18 cellular contexts compared by ENCODE assay signal in the genomic region with DNA sequence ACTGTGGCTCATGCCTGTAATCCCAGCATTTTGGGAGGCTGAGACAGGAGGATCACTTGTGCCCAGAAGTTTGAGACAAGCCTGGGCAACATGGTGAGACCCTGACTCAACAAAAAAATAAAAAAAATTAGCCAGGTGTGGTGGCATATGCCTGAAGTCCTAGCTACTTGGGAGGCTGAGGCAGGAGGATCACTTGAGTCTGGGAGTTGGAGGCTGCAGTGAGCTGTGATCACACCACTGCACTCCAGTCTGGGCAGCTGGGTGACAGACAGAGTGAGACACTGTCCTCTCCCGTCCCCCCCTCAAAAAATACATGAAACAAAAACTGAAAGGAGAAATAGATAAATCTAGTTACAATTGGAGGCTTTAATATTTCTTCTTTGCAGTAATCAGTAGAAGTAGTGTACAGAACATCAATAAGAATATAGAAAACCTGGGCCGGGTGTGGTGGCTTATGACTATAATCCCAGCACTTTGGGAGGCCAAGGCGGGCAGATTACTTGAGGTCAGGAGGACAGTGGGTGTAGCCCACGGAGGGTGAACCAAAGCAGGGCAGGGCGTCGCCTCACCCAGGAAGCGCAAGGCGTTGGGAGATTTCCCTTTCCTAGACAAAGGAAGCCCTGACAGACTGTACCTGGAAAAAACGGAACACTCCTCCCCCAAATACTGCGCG. TPM values are rescaled to one million over a fixed set of nuclear protein-coding genes. Genes with fewer than 3 reads are reported as not detected.
DNase-seq lines count a peak whose midpoint lies in the region; ATAC-seq and TF ChIP-seq lines count a peak whose summit lies in the region.
"Had no signal": no experiment of that assay in that cellular context is flagged by ENCODE, and none has a peak within 500 bp of the region (broad histone marks: within the 10 kb centered on the region; RNA-seq: fewer than 3 reads in every experiment).

No MANE protein-coding gene starts in this region.

- peak; percentile 67 to 70 (median 69) for DNase-seq in mucosa of descending colon
- no peak for DNase-seq in NCI-H1048 (lab: John Stamatoyannopoulos, UW)
- DNase-seq in kidney tubule cell (ENCODE audit: low spot score) = no peak
- DNase-seq in iPS-NIHi7 (ENCODE audit: extremely low spot score) = no peak
- DNase-seq: ACHN; BE2C; C1 segment of cervical spinal cord; CD4-positive, CD25-positive, alpha-beta regulatory T cell; CD8-positive, alpha-beta memory T cell; COR-L47; DMS 273 treated with DMSO at 0.1 percent for 48 hours; GM23248; HCEC 1CT; IMR-90 had no signal

- H3K27ac ChIP-seq in VCaP (peak overlapping the region; percentile 16; the same call in 1 of the 2 replicates), stomach smooth muscle (ENCODE audit: low read length) (peak overlapping the region; percentile 18)
- H3K27ac ChIP-seq: GM23248 had no signal

- H3K4me3 ChIP-seq in mucosa of descending colon (no peak overlapping the region), stomach smooth muscle (ENCODE audit: low read length in 2 of 2) (no peak overlapping the region)
- H3K4me3 ChIP-seq: GM23248 had no signal

- H3K36me3 ChIP-seq in mucosa of descending colon (ENCODE audit: low read depth) = no peaks in the 10 kb centered on the region
- H3K36me3 ChIP-seq in stomach smooth muscle (ENCODE audit: control insufficient read depth in 2 of 2, insufficient read depth in 2 of 2, low read length in 2 of 2) = peaks cover 28 to 36% of the 10 kb centered on the region in 2 donors

- H3K9me3 ChIP-seq in mucosa of descending colon = no peaks in the 10 kb centered on the region
- no peaks in the 10 kb centered on the region for H3K9me3 ChIP-seq in stomach smooth muscle (ENCODE audit: control insufficient read depth in 2 of 2, low read length in 2 of 2)
- H3K9me3 ChIP-seq: BE2C had no signal

- no peak overlapping the region for H3K9ac ChIP-seq in stomach smooth muscle (ENCODE audit: low read length in 2 of 2)
- H3K9ac ChIP-seq: GM23248 had no signal

- intact Hi-C loops in mucosa of descending colon (cut with DNase I, micrococcal nuclease) = no loop called here

- TF ChIP-seq CTCF in VCaP (conservative IDR thresholded peaks at IDR 0.05) = no peak
- TF ChIP-seq CTCF in mucosa of descending colon (IDR thresholded peaks at IDR 0.05) = no peak

- no peaks in the 10 kb centered on the region for H3K27me3 ChIP-seq in stomach smooth muscle (ENCODE audit: control insufficient read depth in 1 of 2, insufficient read depth in 2 of 2, low read length in 2 of 2)
- H3K27me3 ChIP-seq: BE2C had no signal

- peak; percentile 87 for ATAC-seq in esophagus mucosa
- peak; percentile 98 for ATAC-seq in mucosa of descending colon
- no peak for ATAC-seq in GM18517 (IDR thresholded peaks at IDR 0.05; ENCODE audit: unreplicated experiment)

- H3K4me1 ChIP-seq in mucosa of descending colon (ENCODE audit: low read depth) (no peaks in the 10 kb centered on the region), stomach smooth muscle (ENCODE audit: control insufficient read depth, insufficient read depth, low read length) (no peaks in the 10 kb centered on the region)
- H3K4me1 ChIP-seq: BE2C had no signal

RNA-seq across cellular contexts. Expression of a gene that starts 19.6 kb away (rescaled TPM):
- 37.1 TPM for total RNA-seq in esophagus mucosa
- 10 to 100 TPM; 51.1 to 54.2 (median 51.4) TPM for total RNA-seq in mucosa of descending colon

Comparison
In these comparisons a context has a peak if more than half of its experiments do, and no peak if none do; other contexts are left out.
1. DNase-seq: peak in mucosa of descending colon (3 of 3); none in NCI-H1048 (single experiment), kidney tubule cell (single experiment) and iPS-NIHi7 (single experiment).